In the genomic region with DNA sequence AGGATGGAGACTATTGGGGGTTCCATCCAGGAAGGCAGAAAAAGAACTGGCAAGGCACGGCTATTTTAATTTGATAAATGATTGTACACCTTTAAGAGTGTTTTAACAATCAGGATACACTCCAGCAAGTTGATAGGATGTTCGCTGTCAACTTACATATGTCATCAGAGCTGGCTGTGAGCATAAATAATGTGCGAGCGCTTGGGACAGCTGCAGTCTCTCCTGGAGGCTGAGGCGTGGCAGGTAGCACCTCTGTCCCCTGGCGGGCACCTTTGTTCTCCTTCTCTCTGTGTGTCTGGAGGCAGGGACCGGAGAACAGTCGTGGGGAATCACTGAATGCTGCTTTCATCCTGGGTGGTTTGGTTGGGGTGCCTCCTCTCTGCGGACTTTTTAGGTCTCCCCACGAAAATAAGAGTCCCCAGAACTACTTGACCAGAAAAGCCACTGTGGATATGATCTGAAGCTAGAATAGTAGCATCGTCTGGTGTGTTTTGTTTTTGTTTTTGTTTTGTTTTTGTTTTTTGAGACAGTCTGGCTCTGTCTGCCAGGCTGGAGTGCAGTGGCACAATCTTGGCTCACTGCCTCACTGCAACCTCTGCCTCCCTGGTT, we compare ENCODE assay signal across 8 cellular contexts. TPM values are rescaled to one million over a fixed set of nuclear protein-coding genes. Genes with fewer than 3 reads are reported as not detected.
DNase-seq lines count a peak whose midpoint lies in the region; ATAC-seq and TF ChIP-seq lines count a peak whose summit lies in the region.

No MANE protein-coding gene starts in this region.

- DNase-seq in DMS153 (lab: John Stamatoyannopoulos, UW) (peak; percentile 89), NCI-H345 (lab: John Stamatoyannopoulos, UW) (peak; percentile 95), fibroblast of villous mesenchyme (ENCODE audit: low read depth) (peak; percentile 65), ovary (no peak), NCI-H2029 (lab: John Stamatoyannopoulos, UW) (no peak)
- no peak for DNase-seq in effector CD8-positive, alpha-beta T cell (lab: John Stamatoyannopoulos, UW)
- no peak for DNase-seq in stimulated activated naive CD8-positive, alpha-beta T cell treated with anti-CD3 and anti-CD28 coated beads, Interleukin-15, Interleukin-2, amounts not matched to agents 100 U/mL and 50 U/mL, for 24 hours

- no peak for ATAC-seq in stimulated activated naive CD8-positive, alpha-beta T cell treated with anti-CD3 and anti-CD28 coated beads, Interleukin-15, Interleukin-2, amounts not matched to agents 100 U/mL and 50 U/mL, for 24 hours
- ATAC-seq in esophagus mucosa = no peak

- intact Hi-C loops in ovary (cut with DNase I) = loop anchor here in 3 of 4 donors (5.0 to 10.0 kb wide), 3 partner anchors 78 to 108 kb away; partner anchors contain the start of gene ACTG1 (in 1 of the 3)

- H3K4me1 ChIP-seq in ovary (ENCODE audit: insufficient read depth) = peaks cover 26% of the 10 kb centered on the region

- peak overlapping the region in 1 of 2 donors; percentile 69 for H3K27ac ChIP-seq in ovary

- TF ChIP-seq POLR2A in ovary (IDR thresholded peaks at IDR 0.05) = no peak

- H3K36me3 ChIP-seq in ovary = no peaks in the 10 kb centered on the region

- H3K9me3 ChIP-seq in ovary = no peaks in the 10 kb centered on the region

- 43 to 58% (median 55%) methylated on average over 11 of the region's 11 CpGs for WGBS in ovary, 3 donors

- H3K27me3 ChIP-seq in ovary = no peaks in the 10 kb centered on the region

- peak overlapping the region; percentile 9 for H3K4me3 ChIP-seq in fibroblast of villous mesenchyme (ENCODE audit: low read depth, low read length)
- H3K4me3 ChIP-seq in ovary = peak overlapping the region; percentile 5

- no peak for TF ChIP-seq EP300 in ovary (IDR thresholded peaks at IDR 0.05)

- TF ChIP-seq CTCF in fibroblast of villous mesenchyme (IDR thresholded peaks at IDR 0.05; ENCODE audit: insufficient read depth, low read depth, low read length) = no peak
- TF ChIP-seq CTCF in ovary (IDR thresholded peaks at IDR 0.05) = no peak

RNA-seq across cellular contexts. Expression of gene BAHCC1, which starts 9.4 kb away (rescaled TPM):
- total RNA-seq in fibroblast of villous mesenchyme = 6.5 and 8.4 TPM in 2 replicates
- 10 to 100 TPM in 6 of 7 donors, 1 to 10 TPM in 1; 7.6 to 31.9 (median 24.2) TPM for total RNA-seq in ovary
- 10 to 100 TPM in 1 of 2 donors, 1 to 10 TPM in 1; 1.9 to 16.0 TPM for polyA plus RNA-seq in ovary
- 4.2 TPM for total RNA-seq in esophagus mucosa

Comparison
In these comparisons a context has a peak if more than half of its experiments do, and no peak if none do; other contexts are left out.
1. DNase-seq: peak in DMS153 (single experiment), NCI-H345 (single experiment) and fibroblast of villous mesenchyme (single experiment); none in ovary (0 of 5), effector CD8-positive, alpha-beta T cell (single experiment), NCI-H2029 (single experiment) and stimulated activated naive CD8-positive, alpha-beta T cell treated with anti-CD3 and anti-CD28 coated beads, Interleukin-15, Interleukin-2, amounts not matched to agents 100 U/mL and 50 U/mL, for 24 hours (single experiment).